14 cellular contexts compared by ENCODE assay signal in genomic region chr10:132506711-132507466, GRCh38. TPM values are rescaled to one million over a fixed set of nuclear protein-coding genes. Genes with fewer than 3 reads are reported as not detected.
DNase-seq lines count a peak whose midpoint lies in the region; ATAC-seq, FAIRE-seq and TF ChIP-seq lines count a peak whose summit lies in the region.
"Had no signal": no experiment of that assay in that cellular context is flagged by ENCODE, and none has a peak within 500 bp of the region (broad histone marks: within the 10 kb centered on the region; RNA-seq: fewer than 3 reads in every experiment).

No MANE protein-coding gene starts in this region.

- 87 to 93% methylated on average over 6 to 11 of the region's 11 CpGs for WGBS in endodermal cell (ENCODE audit: insufficient coverage in 1 of 2, insufficient read length in 1 of 2), 2 experiments

- H3K9me3 Mint-ChIP-seq in stimulated activated naive CD8-positive, alpha-beta T cell treated with anti-CD3 and anti-CD28 coated beads, Interleukin-15, amount 100 ng/mL, for 72 hours: no peaks in the 10 kb centered on the region
- no peaks in the 10 kb centered on the region for H3K9me3 Mint-ChIP-seq in endodermal cell
- H3K9me3 Mint-ChIP-seq: CD4-positive, CD25-positive, alpha-beta regulatory T cell had no signal

- H3K36me3 Mint-ChIP-seq in endodermal cell (ENCODE audit: low read depth): no peaks in the 10 kb centered on the region
- H3K36me3 Mint-ChIP-seq: CD4-positive, CD25-positive, alpha-beta regulatory T cell had no signal

- no peak for FAIRE-seq in H54 (lab: Jason Lieb, UNC)

- H3K27ac ChIP-seq in endodermal cell (ENCODE audit: low read depth, low read length): no peak overlapping the region

- H3K9me3 ChIP-seq in endodermal cell (ENCODE audit: control insufficient read depth, low read length): no peaks in the 10 kb centered on the region

- H3K27ac Mint-ChIP-seq in stimulated activated naive CD8-positive, alpha-beta T cell treated with anti-CD3 and anti-CD28 coated beads, Interleukin-15, amount 100 ng/mL, for 72 hours: no peak overlapping the region
- no peak overlapping the region for H3K27ac Mint-ChIP-seq in endodermal cell
- H3K27ac Mint-ChIP-seq: CD4-positive, CD25-positive, alpha-beta regulatory T cell had no signal

- H3K4me1 Mint-ChIP-seq in stimulated activated naive CD8-positive, alpha-beta T cell treated with anti-CD3 and anti-CD28 coated beads, Interleukin-15, amount 100 ng/mL, for 72 hours: no peaks in the 10 kb centered on the region
- no peaks in the 10 kb centered on the region for H3K4me1 Mint-ChIP-seq in endodermal cell
- H3K4me1 Mint-ChIP-seq: CD4-positive, CD25-positive, alpha-beta regulatory T cell had no signal

- DNase-seq in stimulated activated naive CD8-positive, alpha-beta T cell treated with anti-CD3 and anti-CD28 coated beads, Interleukin-15, amount 100 ng/mL, for 72 hours: peak in 1 of 2 donors; percentile 6
- DNase-seq in stimulated activated naive CD8-positive, alpha-beta T cell treated with anti-CD3 and anti-CD28 coated beads, Interleukin-15, Interleukin-2, amounts not matched to agents 100 U/mL and 50 U/mL, for 24 hours: no peak
- peak; percentile 28 for DNase-seq in endodermal cell
- peak; percentile 56 for DNase-seq in myocyte (ENCODE audit: low read depth)
- no peak for DNase-seq in NOMO-1 treated with dmso at 0.1 percent for 144 hours (lab: John Stamatoyannopoulos, UW; ENCODE audit: unreplicated experiment)
- DNase-seq in H54 (ENCODE audit: insufficient read length, low spot score): no peak
- DNase-seq in RPMI8226: no peak
- DNase-seq in NCI-H2171 treated with DMSO at 0.1 percent for 48 hours (lab: John Stamatoyannopoulos, UW): no peak
- DNase-seq: activated CD4-positive, alpha-beta T cell treated with anti-CD3 and anti-CD28 coated beads for 48 hours; CD4-positive, CD25-positive, alpha-beta regulatory T cell; erythroblast; mesenchymal stem cell; MM.1S; SHP77 had no signal

- no peak overlapping the region for H3K9ac ChIP-seq in endodermal cell (ENCODE audit: extremely low read depth, low read length, poor library complexity, severe bottlenecking)

- no peaks in the 10 kb centered on the region for H3K4me1 ChIP-seq in endodermal cell (ENCODE audit: control insufficient read depth, insufficient read depth, low read length)

- ATAC-seq in stimulated activated naive CD8-positive, alpha-beta T cell treated with anti-CD3 and anti-CD28 coated beads, Interleukin-15, amount 100 ng/mL, for 72 hours: peak; percentile 43
- ATAC-seq in stimulated activated naive CD8-positive, alpha-beta T cell treated with anti-CD3 and anti-CD28 coated beads, Interleukin-15, Interleukin-2, amounts not matched to agents 100 U/mL and 50 U/mL, for 24 hours: no peak

- no peaks in the 10 kb centered on the region for H3K27me3 ChIP-seq in endodermal cell (ENCODE audit: control insufficient read depth, insufficient read depth, low read length, poor library complexity, severe bottlenecking)

- no peak for TF ChIP-seq POLR2A in H54 (IDR thresholded peaks at IDR 0.05; ENCODE audit: low read depth, low read length)

- H3K4me3 ChIP-seq in endodermal cell (ENCODE audit: low read length): no peak overlapping the region

- no peaks in the 10 kb centered on the region for H3K36me3 ChIP-seq in endodermal cell (ENCODE audit: control insufficient read depth, insufficient read depth, low read length)

- no peak overlapping the region for H3K4me3 Mint-ChIP-seq in stimulated activated naive CD8-positive, alpha-beta T cell treated with anti-CD3 and anti-CD28 coated beads, Interleukin-15, amount 100 ng/mL, for 72 hours
- H3K4me3 Mint-ChIP-seq in endodermal cell: no peak overlapping the region
- H3K4me3 Mint-ChIP-seq: CD4-positive, CD25-positive, alpha-beta regulatory T cell had no signal

- no peak for TF ChIP-seq CTCF in endodermal cell (conservative IDR thresholded peaks at IDR 0.05)

- H3K27me3 Mint-ChIP-seq in stimulated activated naive CD8-positive, alpha-beta T cell treated with anti-CD3 and anti-CD28 coated beads, Interleukin-15, amount 100 ng/mL, for 72 hours: no peaks in the 10 kb centered on the region
- no peaks in the 10 kb centered on the region for H3K27me3 Mint-ChIP-seq in endodermal cell (ENCODE audit: insufficient read depth)
- H3K27me3 Mint-ChIP-seq: CD4-positive, CD25-positive, alpha-beta regulatory T cell had no signal

RNA-seq across cellular contexts. Expression of gene INPP5A, which starts 30.7 kb away (rescaled TPM):
- total RNA-seq in endodermal cell (10 to 100 TPM; 20.7 to 26.7 TPM), myocyte (15.8 and 48.6 TPM in 2 replicates)
- 21.7 TPM for polyA plus RNA-seq in endodermal cell (2013, experiment 1 of 2)
- polyA plus RNA-seq in endodermal cell (2013, experiment 2 of 2): 20.9 TPM
- 11.0 TPM for polyA plus RNA-seq in myocyte (2012)

Comparison
In these comparisons a context has a peak if more than half of its experiments do, and no peak if none do; other contexts are left out.
1. DNase-seq: peak in endodermal cell (single experiment) and myocyte (single experiment); none in stimulated activated naive CD8-positive, alpha-beta T cell treated with anti-CD3 and anti-CD28 coated beads, Interleukin-15, Interleukin-2, amounts not matched to agents 100 U/mL and 50 U/mL, for 24 hours (single experiment), NOMO-1 treated with dmso at 0.1 percent for 144 hours (single experiment), H54 (single experiment), RPMI8226 (single experiment) and NCI-H2171 treated with DMSO at 0.1 percent for 48 hours (single experiment).